Comparison of ENCODE assay signal across 8 cellular contexts in the genomic region with DNA sequence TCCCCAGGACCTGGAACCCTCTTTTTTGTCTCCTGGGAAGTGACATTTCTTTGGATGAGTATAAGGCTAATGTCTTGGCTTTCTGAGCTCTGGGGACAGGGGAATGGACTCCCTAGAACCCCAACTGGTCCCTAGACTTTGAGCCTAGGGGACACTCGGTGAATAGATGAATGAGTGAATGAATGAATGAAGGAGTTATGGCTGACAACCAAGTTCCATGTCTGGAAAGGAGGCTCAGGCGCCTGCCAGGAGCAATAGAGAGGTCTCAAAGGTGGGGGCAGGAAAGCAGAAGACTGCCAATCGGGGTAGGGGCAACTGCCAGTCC. TPM values are rescaled to one million over a fixed set of nuclear protein-coding genes. Genes with fewer than 3 reads are reported as not detected.
DNase-seq lines count a peak whose midpoint lies in the region; ATAC-seq and TF ChIP-seq lines count a peak whose summit lies in the region.

No MANE protein-coding gene starts in this region.

- intact Hi-C loops in dendritic cell treated with granulocyte-macrophage colony-stimulating factor and Interleukin-4, amounts not matched to agents 40 ng/mL and 50 ng/mL, for 4 days (cut with micrococcal nuclease), result loop anchor here (2.0 to 5.0 kb wide), 3 partner anchors 17 to 37 kb away; no protein-coding TSS in a partner anchor
- intact Hi-C loops in natural killer cell (cut with micrococcal nuclease), result loop anchor here (5.0 kb wide), 1 partner anchor 37 kb away; no protein-coding TSS in a partner anchor
- intact Hi-C loops in posterior cingulate gyrus (cut with DNase I), result loop anchor here (2.0 kb wide), 1 partner anchor 29 kb away; the partner anchor contains the start of gene RFT1

- no peaks in the 10 kb centered on the region for H3K9me3 ChIP-seq in Karpas-422 (ENCODE audit: low read length)

- peak overlapping the region; percentile 98 for H3K9ac ChIP-seq in Karpas-422 (ENCODE audit: low read length)

- H3K27me3 Mint-ChIP-seq in dendritic cell treated with granulocyte-macrophage colony-stimulating factor and Interleukin-4, amounts not matched to agents 40 ng/mL and 50 ng/mL, for 4 days, result peaks cover 22% of the 10 kb centered on the region
- peaks cover 17 to 22% of the 10 kb centered on the region in 2 donors for H3K27me3 Mint-ChIP-seq in natural killer cell (ENCODE audit: low read depth in 2 of 2)

- H3K4me1 Mint-ChIP-seq in dendritic cell treated with granulocyte-macrophage colony-stimulating factor and Interleukin-4, amounts not matched to agents 40 ng/mL and 50 ng/mL, for 4 days (ENCODE audit: low read depth), result peaks cover 82% of the 10 kb centered on the region
- H3K4me1 Mint-ChIP-seq in natural killer cell, result peaks cover 23 to 37% of the 10 kb centered on the region in 2 donors

- H3K27ac Mint-ChIP-seq in dendritic cell treated with granulocyte-macrophage colony-stimulating factor and Interleukin-4, amounts not matched to agents 40 ng/mL and 50 ng/mL, for 4 days, result peak overlapping the region; percentile 98
- H3K27ac Mint-ChIP-seq in natural killer cell, result peak overlapping the region; percentile 82 to 94

- no peaks in the 10 kb centered on the region for H3K27me3 ChIP-seq in Karpas-422 (ENCODE audit: low read length)

- TF ChIP-seq CTCF in AG09309 (IDR thresholded peaks at IDR 0.05; ENCODE audit: control insufficient read depth, insufficient read depth, low read depth, low read length, missing control alignments) (no peak), natural killer cell (IDR thresholded peaks at IDR 0.05) (no peak)

- H3K9me3 Mint-ChIP-seq in dendritic cell treated with granulocyte-macrophage colony-stimulating factor and Interleukin-4, amounts not matched to agents 40 ng/mL and 50 ng/mL, for 4 days, result no peaks in the 10 kb centered on the region
- H3K9me3 Mint-ChIP-seq in natural killer cell, result no peaks in the 10 kb centered on the region

- H4K20me1 ChIP-seq in Karpas-422 (ENCODE audit: insufficient read depth, low read depth, low read length), result peaks cover 22% of the 10 kb centered on the region; the same call in 1 of the 2 replicates

- ATAC-seq in natural killer cell, result no peak
- ATAC-seq in GM21786 (IDR thresholded peaks at IDR 0.05; ENCODE audit: unreplicated experiment), result no peak
- ATAC-seq in GM18867 (IDR thresholded peaks at IDR 0.05; ENCODE audit: unreplicated experiment), result no peak

- peaks cover 39% of the 10 kb centered on the region for H3K79me2 ChIP-seq in Karpas-422 (ENCODE audit: low read length)

- no peaks in the 10 kb centered on the region for H3K9me2 ChIP-seq in Karpas-422 (replicated peaks; ENCODE audit: insufficient read depth, low read length)

- H3K36me3 Mint-ChIP-seq in dendritic cell treated with granulocyte-macrophage colony-stimulating factor and Interleukin-4, amounts not matched to agents 40 ng/mL and 50 ng/mL, for 4 days (ENCODE audit: low read depth), result peaks cover 47% of the 10 kb centered on the region
- H3K36me3 Mint-ChIP-seq in natural killer cell, result no peaks in the 10 kb centered on the region

- H3K36me3 ChIP-seq in Karpas-422 (ENCODE audit: insufficient read depth, low read length), result no peaks in the 10 kb centered on the region

- H3K4me1 ChIP-seq in Karpas-422 (ENCODE audit: low read length), result peaks cover 82% of the 10 kb centered on the region

- H3K4me2 ChIP-seq in Karpas-422 (ENCODE audit: low read depth, low read length, poor library complexity, severe bottlenecking), result peak overlapping the region; percentile 92

- H2AFZ ChIP-seq in Karpas-422 (ENCODE audit: low read length), result no peak overlapping the region

- DNase-seq in AG09309 (ENCODE audit: low read depth), result no peak
- no peak for DNase-seq in Karpas-422
- no peak for DNase-seq in natural killer cell
- no peak for DNase-seq in stimulated activated CD4-positive, alpha-beta T cell treated with anti-CD3 and anti-CD28 coated beads, Interleukin-12 subunit alpha, Interleukin-12 subunit beta, amount 100 ng/mL, for 4 hours
- DNase-seq in posterior cingulate gyrus, result no peak

- H3K27ac ChIP-seq in Karpas-422 (ENCODE audit: low read length), result no peak overlapping the region

- H3K4me3 Mint-ChIP-seq in dendritic cell treated with granulocyte-macrophage colony-stimulating factor and Interleukin-4, amounts not matched to agents 40 ng/mL and 50 ng/mL, for 4 days, result peak overlapping the region; percentile 82
- H3K4me3 Mint-ChIP-seq in natural killer cell, result peak overlapping the region; percentile 93

- H3K4me3 ChIP-seq in AG09309 (ENCODE audit: control insufficient read depth, low read depth, low read length) (peak overlapping the region; percentile 95), Karpas-422 (ENCODE audit: low read length) (peak overlapping the region; percentile 81)

RNA-seq across cellular contexts. Expression of gene PRKCD, which starts 0.7 kb away (rescaled TPM):
- 22.7 and 27.9 TPM in 2 replicates for total RNA-seq in Karpas-422 (2014; rRNA removed; shearing (Covaris generic); ENCODE audit: low replicate concordance)
- total RNA-seq in natural killer cell, result 10 to 100 TPM; 31.7 to 60.0 (median 36.3) TPM

RNA-seq across cellular contexts. Expression of gene RFT1, which starts 30.1 kb away (rescaled TPM):
- total RNA-seq in Karpas-422 (2014; rRNA removed; shearing (Covaris generic); ENCODE audit: low replicate concordance), result 20.5 and 29.9 TPM in 2 replicates
- 10 to 100 TPM; 13.3 to 17.2 (median 14.1) TPM for total RNA-seq in natural killer cell
